ENCODE assay signal across 22 cellular contexts in genomic region chr5:115132465-115132864, GRCh38. TPM values are rescaled to one million over a fixed set of nuclear protein-coding genes. Genes with fewer than 3 reads are reported as not detected.
DNase-seq lines count a peak whose midpoint lies in the region; ATAC-seq and TF ChIP-seq lines count a peak whose summit lies in the region.
"Had no signal": no experiment of that assay in that cellular context is flagged by ENCODE, and none has a peak within 500 bp of the region (broad histone marks: within the 10 kb centered on the region; RNA-seq: fewer than 3 reads in every experiment).

No MANE protein-coding gene starts in this region.

- in situ Hi-C loops in GM13977 (cut with MboI; ENCODE audit: low pct_unique_long_range_greater_than_20kb, low sequenced_read_pairs, unreplicated experiment) = no loop called here
- in situ Hi-C loops in transverse colon (cut with MboI; ENCODE audit: low pct_ligation_motif_present in 1 of 4, low pct_unique_long_range_greater_than_20kb in 1 of 4, low sequenced_read_pairs in 3 of 4) = no loop called here

- TF ChIP-seq POLR2A in GM18505 (IDR thresholded peaks at IDR 0.05; ENCODE audit: borderline replicate concordance, extremely low read depth, insufficient read depth, insufficient read length) = no peak
- no peak for TF ChIP-seq POLR2A in NB4 (IDR thresholded peaks at IDR 0.05; ENCODE audit: extremely low read depth, insufficient read length)
- TF ChIP-seq POLR2A in transverse colon (IDR thresholded peaks at IDR 0.05) = no peak

- peak; percentile 43 for DNase-seq in NB4 (ENCODE audit: low read depth)
- peak; percentile 3 for DNase-seq in globus pallidus (ENCODE audit: low spot score)
- no peak for DNase-seq in GM13977 (ENCODE audit: low spot score)
- no peak for DNase-seq in central memory CD4-positive, alpha-beta T cell
- no peak for DNase-seq in transverse colon
- DNase-seq: activated CD4-positive, alpha-beta T cell treated with anti-CD3 and anti-CD28 coated beads for 48 hours; activated gamma-delta T cell treated with Interleukin-2 at 50 U/mL for 16 hours; BE2C; caudate nucleus; GDM1; left colon; NCI-H2029; NCI-H446; SHP77 treated with DMSO at 0.1 percent for 48 hours; spleen; stimulated activated CD8-positive, alpha-beta memory T cell treated with anti-CD3 and anti-CD28 coated beads, Interleukin-4, amount 100 ng/mL, for 48 hours; substantia nigra; T1000; uterus had no signal

- H3K4me3 ChIP-seq in NB4 (ENCODE audit: low read depth, low read length) (peak overlapping the region; percentile 7), transverse colon (no peak overlapping the region)
- H3K4me3 ChIP-seq: gastroesophageal sphincter, spleen, uterus had no signal

- no peaks in the 10 kb centered on the region for H3K36me3 ChIP-seq in transverse colon
- H3K36me3 ChIP-seq: BE2C, gastroesophageal sphincter, spleen, uterus had no signal

- no peak for TF ChIP-seq CTCF in NB4 (IDR thresholded peaks at IDR 0.05; ENCODE audit: low read depth, low read length)
- no peak for TF ChIP-seq CTCF in GM13977 (IDR thresholded peaks at IDR 0.05; ENCODE audit: extremely low read depth, insufficient read depth, missing control alignments)
- TF ChIP-seq CTCF in transverse colon (IDR thresholded peaks at IDR 0.05) = no peak

- H3K27me3 ChIP-seq in transverse colon = no peaks in the 10 kb centered on the region
- H3K27me3 ChIP-seq: BE2C, gastroesophageal sphincter, uterus had no signal

- H3K27ac ChIP-seq in transverse colon = no peak overlapping the region
- H3K27ac ChIP-seq: gastroesophageal sphincter, uterus had no signal

- intact Hi-C loops in transverse colon (cut with DNase I; ENCODE audit: low total_unique reads) = no loop called here

- H3K4me1 ChIP-seq in transverse colon = no peaks in the 10 kb centered on the region
- H3K4me1 ChIP-seq: gastroesophageal sphincter, uterus had no signal

- TF ChIP-seq EP300 in transverse colon (IDR thresholded peaks at IDR 0.05; ENCODE audit: low read depth) = no peak

- ATAC-seq in GM18505 (IDR thresholded peaks at IDR 0.05; ENCODE audit: unreplicated experiment) (peak; percentile 55), GM21717 (IDR thresholded peaks at IDR 0.05; ENCODE audit: unreplicated experiment) (peak; percentile 57)
- ATAC-seq: gastroesophageal sphincter, left colon had no signal

- 30 to 36% methylated on average over 2 of the region's 2 CpGs for WGBS in transverse colon (ENCODE audit: low coverage in 1 of 2), 2 donors

- no peaks in the 10 kb centered on the region for H3K9me3 ChIP-seq in transverse colon
- H3K9me3 ChIP-seq: BE2C, gastroesophageal sphincter, spleen, uterus had no signal

RNA-seq across cellular contexts. Expression of gene TRIM36, which starts 37.2 kb away (rescaled TPM):
- 10 to 100 TPM; 30.8 to 69.1 (median 38.2) TPM for total RNA-seq in transverse colon

Comparison
In these comparisons a context has a peak if more than half of its experiments do, and no peak if none do; other contexts are left out.
1. DNase-seq: peak in NB4 (single experiment) and globus pallidus (single experiment); none in GM13977 (single experiment), central memory CD4-positive, alpha-beta T cell (single experiment) and transverse colon (single experiment).